In the genomic region with DNA sequence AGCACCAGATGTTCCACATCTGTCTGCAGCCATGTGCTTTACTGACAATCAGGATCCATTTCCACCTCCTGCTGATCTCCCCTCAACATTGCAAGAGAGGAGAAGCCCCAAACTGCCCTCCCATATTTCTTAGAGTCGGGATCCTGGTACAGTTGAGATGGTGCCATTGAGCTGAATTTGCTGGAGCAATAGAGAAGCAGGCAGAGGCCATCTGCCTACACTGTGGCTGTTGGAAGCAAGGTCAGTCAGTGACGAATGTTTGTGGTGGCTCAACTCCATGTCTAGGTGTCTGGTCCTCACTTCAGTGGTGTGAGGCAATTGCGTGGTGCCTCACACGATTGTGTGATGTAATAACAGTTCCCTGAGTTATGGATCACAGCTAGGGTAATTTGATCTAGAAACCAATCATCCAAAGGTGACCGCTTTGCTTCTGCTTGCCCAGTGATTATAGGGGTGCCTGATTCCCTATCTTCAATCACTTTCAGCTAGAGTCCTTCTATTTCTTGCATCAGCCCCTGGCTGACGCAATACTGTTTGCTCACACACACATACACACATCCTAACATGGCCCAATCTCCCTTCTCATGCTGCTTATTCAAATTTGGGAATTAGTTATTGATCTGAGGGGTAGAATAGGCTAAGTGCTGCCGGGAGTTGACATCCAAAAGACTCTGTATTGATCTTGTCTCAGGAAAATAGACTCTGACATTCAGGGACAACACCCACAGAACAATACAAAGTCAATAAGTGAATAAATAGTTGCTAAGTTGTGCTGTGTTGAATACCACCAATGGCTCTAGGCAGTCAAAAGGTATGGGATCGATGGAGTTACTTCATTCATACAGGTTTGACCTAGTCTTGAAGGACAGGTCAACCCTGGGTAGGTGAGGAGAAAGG, we compare ENCODE assay signal across 1 cellular context.
TF ChIP-seq lines count a peak whose summit lies in the region.

No MANE protein-coding gene starts in this region.

TF ChIP-seq in K562, 482 proteins besides CTCF, POLR2A, EP300 and RAD21 (continued from another document and continues in another):
- TF ChIP-seq, protein P1, sequence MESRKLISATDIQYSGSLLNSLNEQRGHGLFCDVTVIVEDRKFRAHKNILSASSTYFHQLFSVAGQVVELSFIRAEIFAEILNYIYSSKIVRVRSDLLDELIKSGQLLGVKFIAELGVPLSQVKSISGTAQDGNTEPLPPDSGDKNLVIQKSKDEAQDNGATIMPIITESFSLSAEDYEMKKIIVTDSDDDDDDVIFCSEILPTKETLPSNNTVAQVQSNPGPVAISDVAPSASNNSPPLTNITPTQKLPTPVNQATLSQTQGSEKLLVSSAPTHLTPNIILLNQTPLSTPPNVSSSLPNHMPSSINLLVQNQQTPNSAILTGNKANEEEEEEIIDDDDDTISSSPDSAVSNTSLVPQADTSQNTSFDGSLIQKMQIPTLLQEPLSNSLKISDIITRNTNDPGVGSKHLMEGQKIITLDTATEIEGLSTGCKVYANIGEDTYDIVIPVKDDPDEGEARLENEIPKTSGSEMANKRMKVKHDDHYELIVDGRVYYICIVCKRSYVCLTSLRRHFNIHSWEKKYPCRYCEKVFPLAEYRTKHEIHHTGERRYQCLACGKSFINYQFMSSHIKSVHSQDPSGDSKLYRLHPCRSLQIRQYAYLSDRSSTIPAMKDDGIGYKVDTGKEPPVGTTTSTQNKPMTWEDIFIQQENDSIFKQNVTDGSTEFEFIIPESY (CRISPR knock-in tag; IDR thresholded peaks at IDR 0.05), result no peak
- no peak for TF ChIP-seq KDM4B (IDR thresholded peaks at IDR 0.05; ENCODE audit: borderline replicate concordance in 2 of 2, low read depth in 1 of 2)
- TF ChIP-seq ZKSCAN8 (CRISPR knock-in tag; IDR thresholded peaks at IDR 0.05), result no peak; the same call in 1 of the 2 replicates
- TF ChIP-seq NFATC3 (IDR thresholded peaks at IDR 0.05), result no peak
- TF ChIP-seq ZNF133 (CRISPR knock-in tag; IDR thresholded peaks at IDR 0.05), result 0 out of 2 replicates have a peak, but pooled peaks have one; percentile 15
- TF ChIP-seq, protein P2, sequence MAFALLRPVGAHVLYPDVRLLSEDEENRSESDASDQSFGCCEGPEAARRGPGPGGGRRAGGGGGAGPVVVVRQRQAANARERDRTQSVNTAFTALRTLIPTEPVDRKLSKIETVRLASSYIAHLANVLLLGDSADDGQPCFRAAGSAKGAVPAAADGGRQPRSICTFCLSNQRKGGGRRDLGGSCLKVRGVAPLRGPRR (CRISPR knock-in tag; IDR thresholded peaks at IDR 0.05), result 0 out of 2 replicates have a peak, but pooled peaks have one; percentile 36
- TF ChIP-seq ZNF184 (CRISPR knock-in tag; IDR thresholded peaks at IDR 0.05), result no peak
- TF ChIP-seq ZNF696 (CRISPR knock-in tag; conservative IDR thresholded peaks at IDR 0.05), result no peak
- no peak for TF ChIP-seq CSDE1 (IDR thresholded peaks at IDR 0.05)
- TF ChIP-seq ZNF175 (CRISPR knock-in tag; IDR thresholded peaks at IDR 0.05; ENCODE audit: low read depth), result peak; percentile 93
- no peak for TF ChIP-seq ZNF586 (CRISPR knock-in tag; conservative IDR thresholded peaks at IDR 0.05)
- TF ChIP-seq ILK (tag; IDR thresholded peaks at IDR 0.05; ENCODE audit: borderline replicate concordance, low read depth), result 0 out of 2 replicates have a peak, but pooled peaks have one; percentile 66
- TF ChIP-seq RERE (CRISPR knock-in tag; IDR thresholded peaks at IDR 0.05; ENCODE audit: borderline replicate concordance), result no peak
- TF ChIP-seq THAP12 (CRISPR knock-in tag; IDR thresholded peaks at IDR 0.05), result no peak
- TF ChIP-seq CTBP1 (IDR thresholded peaks at IDR 0.05; ENCODE audit: borderline replicate concordance), result peak; percentile 58; the same call in 1 of the 2 replicates
- TF ChIP-seq HDAC3 (IDR thresholded peaks at IDR 0.05; ENCODE audit: borderline replicate concordance, partially characterized antibody), result peak; percentile 43
- TF ChIP-seq ZNF561 (CRISPR knock-in tag; conservative IDR thresholded peaks at IDR 0.05), result no peak
- TF ChIP-seq, protein P3, sequence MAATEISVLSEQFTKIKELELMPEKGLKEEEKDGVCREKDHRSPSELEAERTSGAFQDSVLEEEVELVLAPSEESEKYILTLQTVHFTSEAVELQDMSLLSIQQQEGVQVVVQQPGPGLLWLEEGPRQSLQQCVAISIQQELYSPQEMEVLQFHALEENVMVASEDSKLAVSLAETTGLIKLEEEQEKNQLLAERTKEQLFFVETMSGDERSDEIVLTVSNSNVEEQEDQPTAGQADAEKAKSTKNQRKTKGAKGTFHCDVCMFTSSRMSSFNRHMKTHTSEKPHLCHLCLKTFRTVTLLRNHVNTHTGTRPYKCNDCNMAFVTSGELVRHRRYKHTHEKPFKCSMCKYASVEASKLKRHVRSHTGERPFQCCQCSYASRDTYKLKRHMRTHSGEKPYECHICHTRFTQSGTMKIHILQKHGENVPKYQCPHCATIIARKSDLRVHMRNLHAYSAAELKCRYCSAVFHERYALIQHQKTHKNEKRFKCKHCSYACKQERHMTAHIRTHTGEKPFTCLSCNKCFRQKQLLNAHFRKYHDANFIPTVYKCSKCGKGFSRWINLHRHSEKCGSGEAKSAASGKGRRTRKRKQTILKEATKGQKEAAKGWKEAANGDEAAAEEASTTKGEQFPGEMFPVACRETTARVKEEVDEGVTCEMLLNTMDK (IDR thresholded peaks at IDR 0.05; ENCODE audit: borderline replicate concordance, insufficient read depth, low read depth, low read length, poor library complexity, severe bottlenecking), result no peak
- peak; percentile 48; the same call in 1 of the 2 replicates for TF ChIP-seq MYC (IDR thresholded peaks at IDR 0.05; ENCODE audit: low read depth, low read length)
- no peak; the same call in 1 of the 2 replicates for TF ChIP-seq MYC (CRISPR knock-in tag; IDR thresholded peaks at IDR 0.05; ENCODE audit: borderline replicate concordance, low read depth)
- TF ChIP-seq IRF2 (CRISPR knock-in tag; IDR thresholded peaks at IDR 0.05), result no peak
- TF ChIP-seq SOX6 (IDR thresholded peaks at IDR 0.05), result peak; percentile 66
- TF ChIP-seq GTF2A2 (tag; IDR thresholded peaks at IDR 0.05), result no peak; the same call in 1 of the 2 replicates
- TF ChIP-seq CEBPG (CRISPR knock-in tag; IDR thresholded peaks at IDR 0.05), result peak; percentile 97
- peak; percentile 95 to 100 for TF ChIP-seq CEBPG (tag; conservative IDR thresholded peaks at IDR 0.05 in 1 of 2, IDR thresholded peaks at IDR 0.05 in 1 of 2)
- peak; percentile 79; the same call in 1 of the 2 replicates for TF ChIP-seq ZNF766 (CRISPR knock-in tag; conservative IDR thresholded peaks at IDR 0.05)
- TF ChIP-seq PATZ1 (CRISPR knock-in tag; IDR thresholded peaks at IDR 0.05; ENCODE audit: borderline replicate concordance), result 0 out of 2 replicates have a peak, but pooled peaks have one; percentile 8
- TF ChIP-seq RFX7 (CRISPR knock-in tag; IDR thresholded peaks at IDR 0.05), result no peak
- no peak for TF ChIP-seq ZNF12 (CRISPR knock-in tag; IDR thresholded peaks at IDR 0.05)
- TF ChIP-seq NR2C1 (IDR thresholded peaks at IDR 0.05), result no peak
- TF ChIP-seq NR2C1 (tag; IDR thresholded peaks at IDR 0.05), result peak; percentile 43
- TF ChIP-seq ADNP (tag; IDR thresholded peaks at IDR 0.05), result no peak
- no peak for TF ChIP-seq KDM1A (IDR thresholded peaks at IDR 0.05)
- TF ChIP-seq ZNF830 (CRISPR knock-in tag; IDR thresholded peaks at IDR 0.05), result no peak
- TF ChIP-seq PTTG1 (tag; IDR thresholded peaks at IDR 0.05; ENCODE audit: low read depth), result no peak
- TF ChIP-seq, protein P4, sequence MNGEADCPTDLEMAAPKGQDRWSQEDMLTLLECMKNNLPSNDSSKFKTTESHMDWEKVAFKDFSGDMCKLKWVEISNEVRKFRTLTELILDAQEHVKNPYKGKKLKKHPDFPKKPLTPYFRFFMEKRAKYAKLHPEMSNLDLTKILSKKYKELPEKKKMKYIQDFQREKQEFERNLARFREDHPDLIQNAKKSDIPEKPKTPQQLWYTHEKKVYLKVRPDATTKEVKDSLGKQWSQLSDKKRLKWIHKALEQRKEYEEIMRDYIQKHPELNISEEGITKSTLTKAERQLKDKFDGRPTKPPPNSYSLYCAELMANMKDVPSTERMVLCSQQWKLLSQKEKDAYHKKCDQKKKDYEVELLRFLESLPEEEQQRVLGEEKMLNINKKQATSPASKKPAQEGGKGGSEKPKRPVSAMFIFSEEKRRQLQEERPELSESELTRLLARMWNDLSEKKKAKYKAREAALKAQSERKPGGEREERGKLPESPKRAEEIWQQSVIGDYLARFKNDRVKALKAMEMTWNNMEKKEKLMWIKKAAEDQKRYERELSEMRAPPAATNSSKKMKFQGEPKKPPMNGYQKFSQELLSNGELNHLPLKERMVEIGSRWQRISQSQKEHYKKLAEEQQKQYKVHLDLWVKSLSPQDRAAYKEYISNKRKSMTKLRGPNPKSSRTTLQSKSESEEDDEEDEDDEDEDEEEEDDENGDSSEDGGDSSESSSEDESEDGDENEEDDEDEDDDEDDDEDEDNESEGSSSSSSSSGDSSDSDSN (IDR thresholded peaks at IDR 0.05; ENCODE audit: borderline replicate concordance in 1 of 2, low read depth in 2 of 2, low read length in 2 of 2), result no peak
- no peak for TF ChIP-seq NELFE (IDR thresholded peaks at IDR 0.05; ENCODE audit: insufficient read depth, insufficient read length)
- no peak for TF ChIP-seq TOE1 (IDR thresholded peaks at IDR 0.05; ENCODE audit: borderline replicate concordance)
- no peak for TF ChIP-seq TOE1 (CRISPR knock-in tag; IDR thresholded peaks at IDR 0.05; ENCODE audit: borderline replicate concordance, low read depth)
- TF ChIP-seq SMAD2 (IDR thresholded peaks at IDR 0.05; ENCODE audit: low read depth, low read length), result no peak
